In genomic region chr10:86710987-86711236, GRCh38 we compare ENCODE assay signal across 8 cellular contexts. TPM values are rescaled to one million over a fixed set of nuclear protein-coding genes. Genes with fewer than 3 reads are reported as not detected.
DNase-seq lines count a peak whose midpoint lies in the region; ATAC-seq, FAIRE-seq and TF ChIP-seq lines count a peak whose summit lies in the region.

No MANE protein-coding gene starts in this region.

- H3K9me3 ChIP-seq in SJSA1 (replicated peaks) = 0 out of 2 replicates have a peak, but pooled peaks cover 2% of the 10 kb centered on the region

- peak overlapping the region; percentile 93 for H3K27ac Mint-ChIP-seq in stimulated activated naive B cell treated with anti-CD40 and anti-IgM and Interleukin-4, amounts not matched to agents 10 μg/mL and 1 μg/mL and 100 μg/mL, for 72 hours

- peak overlapping the region; percentile 92 for H3K27ac ChIP-seq in SJSA1

- H3K27me3 Mint-ChIP-seq in stimulated activated naive B cell treated with anti-CD40 and anti-IgM and Interleukin-4, amounts not matched to agents 10 μg/mL and 1 μg/mL and 100 μg/mL, for 72 hours = peaks cover 0 to 8% of the 10 kb centered on the region in 2 donors

- FAIRE-seq in frontal cortex (lab: Jason Lieb, UNC) = no peak

- DNase-seq in SJSA1 (ENCODE audit: low read depth in 1 of 2, low spot score in 2 of 2) (no peak), fibroblast of villous mesenchyme (ENCODE audit: low read depth) (no peak), DMS79 (lab: John Stamatoyannopoulos, UW) (no peak), A172 (ENCODE audit: low spot score) (no peak), dermis blood vessel endothelial cell (no peak), frontal cortex (ENCODE audit: low spot score in 2 of 2) (no peak)
- no peak for DNase-seq in stimulated activated naive B cell treated with anti-CD40 and anti-IgM and Interleukin-4, amounts not matched to agents 10 μg/mL and 1 μg/mL and 100 μg/mL, for 72 hours

- H3K4me1 ChIP-seq in SJSA1 (replicated peaks) = peaks cover 18% of the 10 kb centered on the region

- peaks cover 10 to 14% of the 10 kb centered on the region in 2 donors for H3K4me1 Mint-ChIP-seq in stimulated activated naive B cell treated with anti-CD40 and anti-IgM and Interleukin-4, amounts not matched to agents 10 μg/mL and 1 μg/mL and 100 μg/mL, for 72 hours

- no peaks in the 10 kb centered on the region for H3K27me3 ChIP-seq in SJSA1 (replicated peaks)

- ATAC-seq in GM21717 (IDR thresholded peaks at IDR 0.05; ENCODE audit: unreplicated experiment) = peak; percentile 3
- peak; percentile 3 to 12 for ATAC-seq in stimulated activated naive B cell treated with anti-CD40 and anti-IgM and Interleukin-4, amounts not matched to agents 10 μg/mL and 1 μg/mL and 100 μg/mL, for 72 hours (replicated peaks)

- peaks cover 0 to 2% of the 10 kb centered on the region in 2 donors for H3K36me3 Mint-ChIP-seq in stimulated activated naive B cell treated with anti-CD40 and anti-IgM and Interleukin-4, amounts not matched to agents 10 μg/mL and 1 μg/mL and 100 μg/mL, for 72 hours

- H3K36me3 ChIP-seq in SJSA1 = 0 out of 2 replicates have a peak, but pooled peaks cover 2% of the 10 kb centered on the region

- H3K9me3 Mint-ChIP-seq in stimulated activated naive B cell treated with anti-CD40 and anti-IgM and Interleukin-4, amounts not matched to agents 10 μg/mL and 1 μg/mL and 100 μg/mL, for 72 hours = peaks cover 0 to 1% of the 10 kb centered on the region in 2 donors

- peak overlapping the region; percentile 68 for H3K4me3 ChIP-seq in SJSA1
- H3K4me3 ChIP-seq in fibroblast of villous mesenchyme (ENCODE audit: low read depth, low read length) = peak overlapping the region; percentile 23

- H3K4me3 Mint-ChIP-seq in stimulated activated naive B cell treated with anti-CD40 and anti-IgM and Interleukin-4, amounts not matched to agents 10 μg/mL and 1 μg/mL and 100 μg/mL, for 72 hours = peak overlapping the region; percentile 75 to 84

- no peak for TF ChIP-seq CTCF in fibroblast of villous mesenchyme (IDR thresholded peaks at IDR 0.05; ENCODE audit: insufficient read depth, low read depth, low read length)

RNA-seq across cellular contexts. Expression of gene LDB3, which starts 42.6 kb away (rescaled TPM):
- 1.1 and 1.4 TPM in 2 replicates for total RNA-seq in SJSA1 (2014; rRNA removed; shearing (Covaris generic))
- under 0.01 and 0.32 TPM in 2 replicates for total RNA-seq in fibroblast of villous mesenchyme
- total RNA-seq in A172 (2014; rRNA removed; shearing (Covaris generic)) = 0.10 and 0.31 TPM in 2 replicates
- total RNA-seq in dermis blood vessel endothelial cell = not detected in 2 replicates
- total RNA-seq in frontal cortex = under 0.01 TPM

RNA-seq across cellular contexts. Expression of gene BMPR1A, which starts 45.5 kb away (rescaled TPM):
- total RNA-seq in SJSA1 (2014; rRNA removed; shearing (Covaris generic)) = 35.3 and 53.4 TPM in 2 replicates
- 54.4 and 70.8 TPM in 2 replicates for total RNA-seq in fibroblast of villous mesenchyme
- 50.1 and 57.2 TPM in 2 replicates for total RNA-seq in A172 (2014; rRNA removed; shearing (Covaris generic))
- 0.23 and 0.51 TPM in 2 replicates for total RNA-seq in dermis blood vessel endothelial cell
- total RNA-seq in frontal cortex = 46.5 TPM

RNA-seq across cellular contexts. Expression of gene OPN4, which starts 56.6 kb away (rescaled TPM):
- total RNA-seq in SJSA1 (2014; rRNA removed; shearing (Covaris generic)) = not detected in 2 replicates
- total RNA-seq in fibroblast of villous mesenchyme (not detected in 2 replicates), dermis blood vessel endothelial cell (not detected in 2 replicates), frontal cortex (not detected)
- 0.31 TPM in 1 of 2 replicates, not detected in the other for total RNA-seq in A172 (2014; rRNA removed; shearing (Covaris generic))

Comparison
In these comparisons a context has a peak if more than half of its experiments do, and no peak if none do; other contexts are left out.
1. RNA of gene BMPR1A, which starts 45.5 kb away (total RNA-seq): 54.4 to 70.8 TPM in fibroblast of villous mesenchyme, 35.3 to 53.4 TPM in SJSA1, 50.1 to 57.2 TPM in A172 and 46.5 TPM in frontal cortex (single experiment); 0.23 to 0.51 TPM in dermis blood vessel endothelial cell; every median in the first group is over 10 times any median in the second.